Comparison of ENCODE assay signal across 1 cellular context in the genomic region with DNA sequence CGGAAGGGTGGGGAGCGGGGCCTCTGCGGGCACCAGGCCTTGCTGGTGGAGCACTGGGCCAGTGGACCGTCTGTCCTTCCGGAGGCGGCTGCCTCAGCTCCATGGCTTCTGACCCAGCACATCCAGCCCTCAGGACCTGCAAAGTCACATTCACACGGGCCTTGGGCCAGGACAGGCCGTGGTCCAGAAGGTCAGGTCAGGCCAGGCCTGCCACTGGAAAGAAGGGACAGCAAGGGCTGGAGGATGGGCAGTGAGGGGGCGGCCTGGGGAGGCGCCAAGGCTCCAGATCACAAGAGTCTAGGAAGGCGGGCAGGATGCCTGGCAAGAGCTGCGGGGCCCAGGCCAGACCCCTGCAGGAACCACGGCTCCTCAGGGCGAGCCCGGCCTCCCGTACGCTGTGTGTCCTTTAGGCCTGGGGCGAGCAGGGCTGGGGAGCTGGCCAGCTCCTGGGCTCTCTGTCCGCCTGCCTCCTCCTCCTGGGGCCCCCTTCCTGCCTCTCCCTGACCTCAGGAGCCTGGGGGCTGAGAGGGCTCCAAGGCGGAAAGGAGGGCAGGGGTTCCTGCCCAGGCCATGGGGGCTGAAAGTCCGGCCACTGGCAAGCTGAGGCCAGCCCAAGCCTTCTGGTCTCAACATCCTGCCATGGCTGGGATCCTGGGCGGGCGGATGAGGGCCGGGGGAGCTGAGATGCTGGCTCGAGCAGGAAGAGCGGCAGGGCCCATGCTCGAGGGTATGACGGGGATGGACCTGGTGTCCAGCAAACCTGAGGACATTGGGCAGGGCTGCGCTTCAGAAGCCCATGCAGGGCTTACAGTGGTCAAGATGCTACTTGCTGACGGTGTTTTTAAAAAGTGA.
TF ChIP-seq lines count a peak whose summit lies in the region.

No MANE protein-coding gene starts in this region.

TF ChIP-seq in IMR-90, 13 proteins besides CTCF, POLR2A, EP300 and RAD21:
- TF ChIP-seq, protein P1, sequence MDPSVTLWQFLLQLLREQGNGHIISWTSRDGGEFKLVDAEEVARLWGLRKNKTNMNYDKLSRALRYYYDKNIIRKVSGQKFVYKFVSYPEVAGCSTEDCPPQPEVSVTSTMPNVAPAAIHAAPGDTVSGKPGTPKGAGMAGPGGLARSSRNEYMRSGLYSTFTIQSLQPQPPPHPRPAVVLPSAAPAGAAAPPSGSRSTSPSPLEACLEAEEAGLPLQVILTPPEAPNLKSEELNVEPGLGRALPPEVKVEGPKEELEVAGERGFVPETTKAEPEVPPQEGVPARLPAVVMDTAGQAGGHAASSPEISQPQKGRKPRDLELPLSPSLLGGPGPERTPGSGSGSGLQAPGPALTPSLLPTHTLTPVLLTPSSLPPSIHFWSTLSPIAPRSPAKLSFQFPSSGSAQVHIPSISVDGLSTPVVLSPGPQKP (IDR thresholded peaks at IDR 0.05; ENCODE audit: borderline replicate concordance, low read depth, low read length), result no peak
- no peak for TF ChIP-seq MAZ (IDR thresholded peaks at IDR 0.05; ENCODE audit: borderline replicate concordance, low read depth, low read length)
- no peak for TF ChIP-seq MAFK (IDR thresholded peaks at IDR 0.05; ENCODE audit: low read depth, low read length)
- no peak for TF ChIP-seq RFX5 (IDR thresholded peaks at IDR 0.05; ENCODE audit: low read depth, low read length)
- TF ChIP-seq CHD1 (IDR thresholded peaks at IDR 0.05; ENCODE audit: low read depth, low read length), result no peak
- TF ChIP-seq MXI1 (IDR thresholded peaks at IDR 0.05; ENCODE audit: borderline replicate concordance, low read depth, low read length), result no peak
- TF ChIP-seq SMC3 (IDR thresholded peaks at IDR 0.05; ENCODE audit: low read depth, low read length), result no peak
